In the genomic region with DNA sequence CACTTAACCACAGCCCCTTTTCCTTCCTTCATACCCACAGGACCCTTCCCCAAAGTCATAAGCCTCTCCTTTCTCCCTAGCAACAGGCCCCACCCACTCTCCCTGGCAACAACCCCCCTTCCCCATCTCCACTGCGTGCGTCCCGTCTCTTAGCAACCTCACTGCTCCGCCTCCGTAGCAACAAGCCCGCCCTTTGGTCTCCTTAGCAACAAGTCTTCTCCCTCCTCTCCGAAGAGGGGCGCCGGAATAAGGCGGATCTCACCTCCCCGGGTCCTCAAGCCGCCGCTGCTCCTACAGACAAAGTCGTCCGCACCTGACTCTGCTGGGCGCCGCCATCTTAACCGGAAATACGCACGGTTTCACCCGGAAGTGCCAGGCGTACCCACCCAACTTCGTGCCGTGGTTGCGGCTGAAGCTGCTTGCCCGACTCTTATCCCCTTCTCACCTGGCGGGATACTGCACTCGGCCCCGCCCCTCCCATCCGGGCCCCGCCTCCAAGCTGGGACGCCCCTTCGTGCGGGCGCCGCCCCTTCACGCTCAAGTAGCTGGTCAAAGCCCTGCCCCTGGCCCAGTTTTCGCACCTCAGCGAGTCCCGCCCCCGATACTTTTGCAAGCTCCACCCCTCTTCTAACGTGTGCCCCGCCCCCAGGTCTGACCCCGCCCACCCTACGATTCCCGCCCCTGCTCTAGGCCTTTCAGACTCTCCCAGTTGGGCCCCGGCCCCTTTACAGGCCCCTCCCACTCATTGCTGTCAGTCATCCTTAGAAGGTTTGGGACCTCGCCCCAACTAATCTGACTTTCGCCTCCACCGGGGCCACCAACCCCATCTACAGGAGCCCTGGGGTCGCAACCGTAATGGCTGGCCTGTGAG, we compare ENCODE assay signal across 8 cellular contexts. TPM values are rescaled to one million over a fixed set of nuclear protein-coding genes. Genes with fewer than 3 reads are reported as not detected.
DNase-seq lines count a peak whose midpoint lies in the region; ATAC-seq, FAIRE-seq and TF ChIP-seq lines count a peak whose summit lies in the region.

A gene with protein sequence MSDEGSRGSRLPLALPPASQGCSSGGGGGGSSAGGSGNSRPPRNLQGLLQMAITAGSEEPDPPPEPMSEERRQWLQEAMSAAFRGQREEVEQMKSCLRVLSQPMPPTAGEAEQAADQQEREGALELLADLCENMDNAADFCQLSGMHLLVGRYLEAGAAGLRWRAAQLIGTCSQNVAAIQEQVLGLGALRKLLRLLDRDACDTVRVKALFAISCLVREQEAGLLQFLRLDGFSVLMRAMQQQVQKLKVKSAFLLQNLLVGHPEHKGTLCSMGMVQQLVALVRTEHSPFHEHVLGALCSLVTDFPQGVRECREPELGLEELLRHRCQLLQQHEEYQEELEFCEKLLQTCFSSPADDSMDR (minus strand): TSS at position 338 of the 871 bp plus-strand sequence. CDS start 502 bp downstream, outside the sequence.

- H3K4me3 ChIP-seq in PC-3 (ENCODE audit: low read length), result peak within 1 kb of the TSS; percentile 96
- H3K4me3 ChIP-seq in epithelial cell of proximal tubule (ENCODE audit: low read depth, low read length), result peak within 1 kb of the TSS; percentile 96

- 0 out of 2 replicates have a peak, but pooled peaks cover 4% of the 10 kb centered on the region for H3K27me3 ChIP-seq in PC-3 (ENCODE audit: low read length)

- no peak for FAIRE-seq in D721Med (lab: Jason Lieb, UNC)

- H3K9me2 ChIP-seq in PC-3 (replicated peaks; ENCODE audit: low read length), result no peaks in the 10 kb centered on the region

- H3K27ac ChIP-seq in PC-3 (ENCODE audit: low read length), result peak within 1 kb of the TSS; percentile 68

- peaks cover 10% of the 10 kb centered on the region; the same call in 1 of the 2 replicates for H3K4me1 ChIP-seq in PC-3 (ENCODE audit: insufficient read depth, low read length)

- H3F3A ChIP-seq in PC-3 (ENCODE audit: low read length, unreplicated experiment), result peaks cover 7% of the 10 kb centered on the region

- peak within 1 kb of the TSS; percentile 89 for H3K4me2 ChIP-seq in PC-3 (ENCODE audit: low read length)

- H3K9ac ChIP-seq in PC-3 (ENCODE audit: low read length), result peak within 1 kb of the TSS; percentile 84

- CTCF ChIA-PET in PC-3 (lab: Charles Lee), result interaction anchor here (0.5 kb wide), 1 partner anchor 374 kb away, joined by 3 read pairs; no protein-coding TSS in a partner anchor

- peak; percentile 70 for DNase-seq in D721Med (ENCODE audit: insufficient read length, low spot score)
- peak; percentile 98 for DNase-seq in PC-3
- peak; percentile 97 for DNase-seq in activated T-cell treated with anti-CD3 and anti-CD28 coated beads for 48 hours (ENCODE audit: low read depth)
- peak; percentile 64 for DNase-seq in epithelial cell of proximal tubule (ENCODE audit: low read depth)
- DNase-seq in mucosa of gallbladder (ENCODE audit: low spot score), result peak; percentile 94
- peak; percentile 84 to 86 for DNase-seq in stimulated activated CD8-positive, alpha-beta memory T cell treated with anti-CD3 and anti-CD28 coated beads, Interleukin-4, amount 100 ng/mL, for 4 hours (ENCODE audit: low read depth in 2 of 2, low spot score in 1 of 2)

- intact Hi-C loops in PC-3 (cut with micrococcal nuclease), result loop anchor here (1.0 kb wide), 1 partner anchor 21 kb away; the partner anchor contains the start of gene PPP6R1

- BruUV-seq in PC-3 (replicated peaks; lab: Mats Ljungman, UMichigan), result no TSS peak

- ATAC-seq in GM21529 (IDR thresholded peaks at IDR 0.05; ENCODE audit: unreplicated experiment) (peak; percentile 70), PC-3 (peak; percentile 91)

- no peak for TF ChIP-seq EP300 in Ishikawa (IDR thresholded peaks at IDR 0.05; ENCODE audit: borderline replicate concordance)

- H3K79me2 ChIP-seq in PC-3 (ENCODE audit: low read length), result peaks cover 16% of the 10 kb centered on the region

- no peaks in the 10 kb centered on the region for H3K9me3 ChIP-seq in PC-3 (ENCODE audit: low read length)

- peaks cover 11% of the 10 kb centered on the region for H3K36me3 ChIP-seq in PC-3 (ENCODE audit: low read depth, low read length)

- TF ChIP-seq RAD21 in Ishikawa (IDR thresholded peaks at IDR 0.05; ENCODE audit: low read depth), result no peak

- POLR2A ChIA-PET in PC-3 (lab: Charles Lee; ENCODE audit: unreplicated experiment), result interaction anchor here (0.6 to 1.1 kb wide), 6 partner anchors 21 to 190 kb away, joined by 3 to 10 read pairs (median 5); partner anchors contain the start of gene PPP6R1

- H4K20me1 ChIP-seq in PC-3 (ENCODE audit: low read length), result no peaks in the 10 kb centered on the region

- H2AFZ ChIP-seq in PC-3 (ENCODE audit: low read length), result peak within 1 kb of the TSS; percentile 85

- TF ChIP-seq CTCF in D721Med (IDR thresholded peaks at IDR 0.05; ENCODE audit: insufficient read depth, missing control alignments) (no peak), PC-3 (conservative IDR thresholded peaks at IDR 0.05; ENCODE audit: low read depth, low read length) (no peak), epithelial cell of proximal tubule (conservative IDR thresholded peaks at IDR 0.05; ENCODE audit: low read depth, low read length) (no peak)

TF ChIP-seq in Ishikawa, 13 proteins besides CTCF, POLR2A, EP300 and RAD21:
- TF ChIP-seq TEAD4 (IDR thresholded peaks at IDR 0.05), result no peak
- TF ChIP-seq TAF1 (IDR thresholded peaks at IDR 0.05; ENCODE audit: low read depth), result peak; percentile 84
- peak; percentile 63 for TF ChIP-seq EGR1 (IDR thresholded peaks at IDR 0.05)
- TF ChIP-seq CEBPB (IDR thresholded peaks at IDR 0.05), result no peak
- TF ChIP-seq FOXM1 (IDR thresholded peaks at IDR 0.05; ENCODE audit: borderline replicate concordance, low read depth), result no peak
- peak; percentile 48; the same call in 1 of the 2 replicates for TF ChIP-seq USF1 (IDR thresholded peaks at IDR 0.05)
- TF ChIP-seq YY1 (IDR thresholded peaks at IDR 0.05; ENCODE audit: low read depth), result peak; percentile 99
- TF ChIP-seq ZBTB7A (IDR thresholded peaks at IDR 0.05; ENCODE audit: low read depth), result no peak
- TF ChIP-seq MAX (IDR thresholded peaks at IDR 0.05), result peak; percentile 92
- TF ChIP-seq TCF12 (IDR thresholded peaks at IDR 0.05; ENCODE audit: low read depth), result 0 out of 2 replicates have a peak, but pooled peaks have one; percentile 39
- TF ChIP-seq, protein P1, sequence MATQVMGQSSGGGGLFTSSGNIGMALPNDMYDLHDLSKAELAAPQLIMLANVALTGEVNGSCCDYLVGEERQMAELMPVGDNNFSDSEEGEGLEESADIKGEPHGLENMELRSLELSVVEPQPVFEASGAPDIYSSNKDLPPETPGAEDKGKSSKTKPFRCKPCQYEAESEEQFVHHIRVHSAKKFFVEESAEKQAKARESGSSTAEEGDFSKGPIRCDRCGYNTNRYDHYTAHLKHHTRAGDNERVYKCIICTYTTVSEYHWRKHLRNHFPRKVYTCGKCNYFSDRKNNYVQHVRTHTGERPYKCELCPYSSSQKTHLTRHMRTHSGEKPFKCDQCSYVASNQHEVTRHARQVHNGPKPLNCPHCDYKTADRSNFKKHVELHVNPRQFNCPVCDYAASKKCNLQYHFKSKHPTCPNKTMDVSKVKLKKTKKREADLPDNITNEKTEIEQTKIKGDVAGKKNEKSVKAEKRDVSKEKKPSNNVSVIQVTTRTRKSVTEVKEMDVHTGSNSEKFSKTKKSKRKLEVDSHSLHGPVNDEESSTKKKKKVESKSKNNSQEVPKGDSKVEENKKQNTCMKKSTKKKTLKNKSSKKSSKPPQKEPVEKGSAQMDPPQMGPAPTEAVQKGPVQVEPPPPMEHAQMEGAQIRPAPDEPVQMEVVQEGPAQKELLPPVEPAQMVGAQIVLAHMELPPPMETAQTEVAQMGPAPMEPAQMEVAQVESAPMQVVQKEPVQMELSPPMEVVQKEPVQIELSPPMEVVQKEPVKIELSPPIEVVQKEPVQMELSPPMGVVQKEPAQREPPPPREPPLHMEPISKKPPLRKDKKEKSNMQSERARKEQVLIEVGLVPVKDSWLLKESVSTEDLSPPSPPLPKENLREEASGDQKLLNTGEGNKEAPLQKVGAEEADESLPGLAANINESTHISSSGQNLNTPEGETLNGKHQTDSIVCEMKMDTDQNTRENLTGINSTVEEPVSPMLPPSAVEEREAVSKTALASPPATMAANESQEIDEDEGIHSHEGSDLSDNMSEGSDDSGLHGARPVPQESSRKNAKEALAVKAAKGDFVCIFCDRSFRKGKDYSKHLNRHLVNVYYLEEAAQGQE (IDR thresholded peaks at IDR 0.05; ENCODE audit: low read depth), result no peak
- TF ChIP-seq NFIC (IDR thresholded peaks at IDR 0.05), result no peak
- peak; percentile 59; the same call in 1 of the 2 replicates for TF ChIP-seq CREB1 (IDR thresholded peaks at IDR 0.05; ENCODE audit: low read depth)

RNA-seq across cellular contexts. Expression of the gene that starts here (rescaled TPM):
- total RNA-seq in PC-3 (2014; rRNA removed) (122 and 148 TPM in 2 replicates), epithelial cell of proximal tubule (67.3 and 73.9 TPM in 2 replicates), mucosa of gallbladder (28.8 TPM)

Comparison
In these comparisons a context has a peak if more than half of its experiments do, and no peak if none do; other contexts are left out.
1. Peak in every context shown above with its lines: DNase-seq, ATAC-seq, H3K4me3 ChIP-seq and H3K27ac ChIP-seq.